11 cellular contexts compared by ENCODE assay signal in genomic region chr17:43579570-43580140, GRCh38. TPM values are rescaled to one million over a fixed set of nuclear protein-coding genes. Genes with fewer than 3 reads are reported as not detected.
DNase-seq lines count a peak whose midpoint lies in the region; TF ChIP-seq lines count a peak whose summit lies in the region.
"Had no signal": no experiment of that assay in that cellular context is flagged by ENCODE, and none has a peak within 500 bp of the region (broad histone marks: within the 10 kb centered on the region; RNA-seq: fewer than 3 reads in every experiment).

No MANE protein-coding gene starts in this region.

- H3K27ac Mint-ChIP-seq in neural crest cell (ENCODE audit: unreplicated experiment): peak overlapping the region; percentile 60

- no peak overlapping the region for H3K4me3 ChIP-seq in KMS-11 (IDR thresholded peaks at IDR 0.05; ENCODE audit: insufficient read depth, low read depth, low read length)
- H3K4me3 ChIP-seq in choroid plexus epithelial cell (ENCODE audit: low read depth, low read length): no peak overlapping the region
- H3K4me3 ChIP-seq in ovary: no peak overlapping the region
- H3K4me3 ChIP-seq: cardiac muscle cell had no signal

- H3K4me1 ChIP-seq in KMS-11 (ENCODE audit: low read depth, poor library complexity, severe bottlenecking): peaks cover 28% of the 10 kb centered on the region
- H3K4me1 ChIP-seq in ovary (ENCODE audit: insufficient read depth): no peaks in the 10 kb centered on the region

- no peaks in the 10 kb centered on the region for H4K20me1 ChIP-seq in KMS-11 (ENCODE audit: insufficient read depth)

- TF ChIP-seq EP300 in ovary (IDR thresholded peaks at IDR 0.05): no peak

- in situ Hi-C loops in GM13976 (cut with MboI; ENCODE audit: low sequenced_read_pairs, unreplicated experiment): loop anchor here (5.0 kb wide), 1 partner anchor 93 kb away; no protein-coding TSS in a partner anchor

- no peak for TF ChIP-seq POLR2A in ovary (IDR thresholded peaks at IDR 0.05)

- WGBS in ovary, 3 donors: 53 to 61% (median 56%) methylated on average over 9 of the region's 9 CpGs

- H3K9me3 Mint-ChIP-seq in neural crest cell: no peaks in the 10 kb centered on the region

- peak overlapping the region; percentile 25 for H3K4me3 Mint-ChIP-seq in neural crest cell

- intact Hi-C loops in ovary (cut with DNase I): loop anchor here in 3 of 4 donors (5.0 to 10.0 kb wide), 3 partner anchors 175 to 273 kb away; partner anchors contain the start of gene SOST (in 2 of the 3)

- no peak overlapping the region for H3K4me2 ChIP-seq in KMS-11

- H3K27ac ChIP-seq in KMS-11: no peak overlapping the region
- H3K27ac ChIP-seq in ovary: no peak overlapping the region
- H3K27ac ChIP-seq: cardiac muscle cell had no signal

- H3K9me3 ChIP-seq in ovary: no peaks in the 10 kb centered on the region

- no peaks in the 10 kb centered on the region for H3K27me3 Mint-ChIP-seq in neural crest cell (ENCODE audit: low read depth)

- peak; percentile 95 for DNase-seq in EL
- peak; percentile 76 for DNase-seq in choroid plexus epithelial cell (ENCODE audit: low read depth)
- DNase-seq in neural crest cell (ENCODE audit: low read depth, low spot score): no peak
- no peak for DNase-seq in ovary
- DNase-seq in Kasumi-1 (lab: John Stamatoyannopoulos, UW): no peak
- no peak for DNase-seq in DMS153 treated with DMSO at 0.1 percent for 48 hours (lab: John Stamatoyannopoulos, UW; ENCODE audit: unreplicated experiment)
- DNase-seq in GM13976 (ENCODE audit: low spot score): no peak
- DNase-seq: activated CD4-positive, alpha-beta T cell treated with anti-CD3 and anti-CD28 coated beads for 1 hour; NCI-H446 treated with DMSO at 0.1 percent for 48 hours had no signal

- H3K27me3 ChIP-seq in KMS-11 (ENCODE audit: insufficient read depth, low read depth): no peaks in the 10 kb centered on the region; the same call in 1 of the 2 replicates
- no peaks in the 10 kb centered on the region for H3K27me3 ChIP-seq in ovary
- H3K27me3 ChIP-seq: cardiac muscle cell had no signal

- no peaks in the 10 kb centered on the region for H3K36me3 ChIP-seq in KMS-11 (ENCODE audit: insufficient read depth)
- no peaks in the 10 kb centered on the region for H3K36me3 ChIP-seq in ovary
- H3K36me3 ChIP-seq: cardiac muscle cell had no signal

- TF ChIP-seq CTCF in KMS-11 (conservative IDR thresholded peaks at IDR 0.05; ENCODE audit: low read depth, low read length) (no peak), choroid plexus epithelial cell (conservative IDR thresholded peaks at IDR 0.05; ENCODE audit: low read depth, low read length) (no peak), neural crest cell (conservative IDR thresholded peaks at IDR 0.05) (no peak), ovary (IDR thresholded peaks at IDR 0.05) (no peak), GM13976 (IDR thresholded peaks at IDR 0.05; ENCODE audit: borderline replicate concordance, control extremely low read depth, extremely low read depth, insufficient read depth, missing control alignments) (no peak)

- no peaks in the 10 kb centered on the region for H3K79me2 ChIP-seq in KMS-11 (ENCODE audit: insufficient read depth, low read depth)

- H3K36me3 Mint-ChIP-seq in neural crest cell (ENCODE audit: low read depth): no peaks in the 10 kb centered on the region

- 0 out of 2 replicates have a peak overlapping the region, but pooled peaks have one; percentile 58 for H2AFZ ChIP-seq in KMS-11 (ENCODE audit: low read depth)

- H3K9ac ChIP-seq in KMS-11: no peak overlapping the region

- peaks cover 55% of the 10 kb centered on the region for H3K4me1 Mint-ChIP-seq in neural crest cell

RNA-seq across cellular contexts. Expression of gene ETV4, which starts 33.5 kb away (rescaled TPM):
- total RNA-seq in neural crest cell (55.0 and 59.6 TPM in 2 replicates), ovary (1 to 10 TPM in 3 of 7 donors, under 1 TPM in 3, not detected in 1; 0.25 to 5.3 (median 1.1) TPM)
- polyA plus RNA-seq in ovary: under 1 TPM; 0.33 to 0.39 TPM

Comparison
In these comparisons a context has a peak if more than half of its experiments do, and no peak if none do; other contexts are left out.
1. DNase-seq: peak in EL (single experiment) and choroid plexus epithelial cell (single experiment); none in neural crest cell (single experiment), ovary (0 of 5), Kasumi-1 (0 of 2), DMS153 treated with DMSO at 0.1 percent for 48 hours (single experiment) and GM13976 (single experiment).